ENCODE assay signal across 8 cellular contexts in genomic region chr1:48109390-48110009, GRCh38.
DNase-seq lines count a peak whose midpoint lies in the region; ATAC-seq and TF ChIP-seq lines count a peak whose summit lies in the region.

No MANE protein-coding gene starts in this region.

- H3K27me3 ChIP-seq in lower lobe of right lung (ENCODE audit: low read depth), result no peaks in the 10 kb centered on the region

- intact Hi-C loops in lower lobe of right lung (cut with DNase I), result no loop called here

- no peaks in the 10 kb centered on the region for H3K4me1 ChIP-seq in lower lobe of right lung

- no peaks in the 10 kb centered on the region for H3K36me3 ChIP-seq in lower lobe of right lung

- peak; percentile 87 for TF ChIP-seq CTCF in choroid plexus epithelial cell (conservative IDR thresholded peaks at IDR 0.05; ENCODE audit: low read depth, low read length)
- peak; percentile 84 for TF ChIP-seq CTCF in lower lobe of right lung (IDR thresholded peaks at IDR 0.05)

- no peaks in the 10 kb centered on the region for H3K9me3 ChIP-seq in lower lobe of right lung

- ATAC-seq in HG03432 (IDR thresholded peaks at IDR 0.05; ENCODE audit: unreplicated experiment) (peak; percentile 55), lower lobe of right lung (peak; percentile 61 to 69), GM21825 (IDR thresholded peaks at IDR 0.05; ENCODE audit: unreplicated experiment) (no peak)

- no peak overlapping the region for H3K27ac ChIP-seq in lower lobe of right lung

- peak; percentile 86 for DNase-seq in DMS79 treated with DMSO at 0.1 percent for 48 hours (lab: John Stamatoyannopoulos, UW)
- DNase-seq in NCI-H526 treated with DMSO at 0.1 percent for 48 hours (lab: John Stamatoyannopoulos, UW), result peak; percentile 34
- peak; percentile 87 for DNase-seq in choroid plexus epithelial cell (ENCODE audit: low read depth)
- no peak for DNase-seq in lower lobe of right lung
- no peak for DNase-seq in UCSD-AML1 (lab: John Stamatoyannopoulos, UW; ENCODE audit: unreplicated experiment)
- no peak for DNase-seq in amniotic stem cell (lab: John Stamatoyannopoulos, UW)

- H3K4me3 ChIP-seq in choroid plexus epithelial cell (ENCODE audit: low read depth, low read length) (no peak overlapping the region), lower lobe of right lung (no peak overlapping the region)

Comparison
In these comparisons a context has a peak if more than half of its experiments do, and no peak if none do; other contexts are left out.
1. DNase-seq: peak in DMS79 treated with DMSO at 0.1 percent for 48 hours (single experiment), NCI-H526 treated with DMSO at 0.1 percent for 48 hours (single experiment) and choroid plexus epithelial cell (single experiment); none in lower lobe of right lung (single experiment), UCSD-AML1 (single experiment) and amniotic stem cell (single experiment).